17 cellular contexts compared by ENCODE assay signal in genomic region chr18:59085797-59086196, GRCh38. TPM values are rescaled to one million over a fixed set of nuclear protein-coding genes. Genes with fewer than 3 reads are reported as not detected.
DNase-seq lines count a peak whose midpoint lies in the region; ATAC-seq and TF ChIP-seq lines count a peak whose summit lies in the region.
"Had no signal": no experiment of that assay in that cellular context is flagged by ENCODE, and none has a peak within 500 bp of the region (broad histone marks: within the 10 kb centered on the region; RNA-seq: fewer than 3 reads in every experiment).

No MANE protein-coding gene starts in this region.

- intact Hi-C loops in left colon (cut with DNase I, micrococcal nuclease) = no loop called here

- TF ChIP-seq CTCF in AG10803 (conservative IDR thresholded peaks at IDR 0.05; ENCODE audit: low read length) (no peak), hepatocyte (IDR thresholded peaks at IDR 0.05; ENCODE audit: poor library complexity) (no peak)

- no peak overlapping the region for H3K4me3 ChIP-seq in AG10803 (ENCODE audit: low read length)
- no peak overlapping the region for H3K4me3 ChIP-seq in hepatocyte
- H3K4me3 ChIP-seq: SJCRH30, smooth muscle cell, thyroid gland had no signal

- ATAC-seq in left colon (no peak), GM18520 (IDR thresholded peaks at IDR 0.05; ENCODE audit: unreplicated experiment) (no peak)

- no peaks in the 10 kb centered on the region for H3K79me2 ChIP-seq in hepatocyte

- H3K9me2 ChIP-seq in hepatocyte (replicated peaks; ENCODE audit: insufficient read depth) = no peaks in the 10 kb centered on the region

- 23% methylated on average over 1 of the region's 1 CpG for WGBS in hepatocyte (ENCODE audit: low lambda C conversion rate, missing lambda C conversion rate)

- H3K4me2 ChIP-seq in hepatocyte = no peak overlapping the region
- H3K4me2 ChIP-seq: smooth muscle cell had no signal

- H3K4me1 ChIP-seq in hepatocyte (ENCODE audit: insufficient read depth) = no peaks in the 10 kb centered on the region
- H3K4me1 ChIP-seq: BE2C, SJCRH30 had no signal

- no peak overlapping the region for H2AFZ ChIP-seq in hepatocyte

- peaks cover 3% of the 10 kb centered on the region for H3K27me3 ChIP-seq in hepatocyte
- H3K27me3 ChIP-seq: BE2C, SJCRH30, thyroid gland had no signal

- H3K9me3 ChIP-seq in hepatocyte (ENCODE audit: low read depth) = no peaks in the 10 kb centered on the region
- H3K9me3 ChIP-seq: BE2C, SJCRH30, thyroid gland had no signal

- no peaks in the 10 kb centered on the region for H3K36me3 ChIP-seq in hepatocyte (replicated peaks; ENCODE audit: insufficient read depth, low read depth)
- H3K36me3 ChIP-seq: BE2C, SJCRH30, thyroid gland had no signal

- peak; percentile 58 for DNase-seq in AG10803 (ENCODE audit: low read depth)
- peak; percentile 53 for DNase-seq in M059J (ENCODE audit: low read depth)
- peak; percentile 72 for DNase-seq in astrocyte of the hippocampus (ENCODE audit: low read depth, low spot score)
- DNase-seq in hepatocyte (ENCODE audit: low spot score) = peak; percentile 33
- DNase-seq in activated CD4-positive, alpha-beta T cell treated with anti-CD3 and anti-CD28 coated beads, Interleukin-2, amount 50 U/mL, for 48 hours = no peak
- DNase-seq in GOT3 (lab: John Stamatoyannopoulos, UW) = no peak
- no peak for DNase-seq in left colon
- DNase-seq: activated CD4-positive, alpha-beta T cell treated with anti-CD3 and anti-CD28 coated beads for 4 hours; activated naive CD4-positive, alpha-beta T cell treated with anti-CD3 and anti-CD28 coated beads, Interleukin-2, amount 50 U/mL, for 16 hours; BE2C; Kasumi-1; NCI-H1436; SJCRH30; T1000; thyroid gland had no signal

- no peak overlapping the region for H3K27ac ChIP-seq in hepatocyte
- H3K27ac ChIP-seq: SJCRH30, thyroid gland had no signal

- H4K20me1 ChIP-seq in hepatocyte (ENCODE audit: insufficient read depth, poor library complexity, severe bottlenecking) = no peaks in the 10 kb centered on the region

RNA-seq across cellular contexts. Expression of gene SEC11C, which starts 53.9 kb away (rescaled TPM):
- total RNA-seq in M059J (2014; rRNA removed; shearing (Covaris generic)) = 53.0 and 53.1 TPM in 2 replicates
- total RNA-seq in hepatocyte (88.7 and 103 TPM in 2 replicates), left colon (10 to 100 TPM; 59.8 to 60.4 TPM)
- 224 and 230 TPM in 2 replicates for polyA plus RNA-seq in hepatocyte

Comparison
In these comparisons a context has a peak if more than half of its experiments do, and no peak if none do; other contexts are left out.
1. DNase-seq: peak in AG10803 (single experiment), M059J (single experiment), astrocyte of the hippocampus (single experiment) and hepatocyte (single experiment); none in activated CD4-positive, alpha-beta T cell treated with anti-CD3 and anti-CD28 coated beads, Interleukin-2, amount 50 U/mL, for 48 hours (0 of 2), GOT3 (single experiment) and left colon (0 of 2).